15 cellular contexts compared by ENCODE assay signal in genomic region chr1:9466780-9467755, GRCh38.
A peak's percentile ranks its signal among the peaks of the same experiment; 100 is the strongest.
DNase-seq lines count a peak whose midpoint lies in the region; ATAC-seq, FAIRE-seq and TF ChIP-seq lines count a peak whose summit lies in the region.
"Had no signal": no experiment of that assay in that cellular context is flagged by ENCODE, and none has a peak within 500 bp of the region (broad histone marks: within the 10 kb centered on the region; RNA-seq: fewer than 3 reads in every experiment).

No MANE protein-coding gene starts in this region.

- intact Hi-C loops in sigmoid colon (cut with DNase I), result no loop called here
- intact Hi-C loops in activated CD4-positive, alpha-beta T cell treated with anti-CD3 and anti-CD28 coated beads, Interleukin-2, amount 10 ng/mL, durations not matched to agents 24 days and 14 days (cut with micrococcal nuclease), result no loop called here

- H3K4me3 ChIP-seq in bronchial epithelial cell (ENCODE audit: low read depth, low read length) (no peak overlapping the region), keratinocyte (ENCODE audit: control insufficient read depth in 2 of 3, extremely low read depth in 1 of 3, insufficient read depth in 2 of 3, low read depth in 1 of 3, low read length in 3 of 3) (no peak overlapping the region), sigmoid colon (peak overlapping the region in 2 of 4 donors; percentile 22 to 31)
- H3K4me3 ChIP-seq: BLaER1, skin epidermis had no signal

- no peaks in the 10 kb centered on the region for H4K20me1 ChIP-seq in keratinocyte (ENCODE audit: control insufficient read depth, extremely low read depth, insufficient read depth, low read length)
- H4K20me1 ChIP-seq: BLaER1 had no signal

- no peaks in the 10 kb centered on the region for H3K36me3 Mint-ChIP-seq in activated CD4-positive, alpha-beta T cell treated with anti-CD3 and anti-CD28 coated beads, Interleukin-2, amount 10 ng/mL, durations not matched to agents 24 days and 14 days (ENCODE audit: low read depth)

- no peaks in the 10 kb centered on the region for H3K4me1 Mint-ChIP-seq in activated CD4-positive, alpha-beta T cell treated with anti-CD3 and anti-CD28 coated beads, Interleukin-2, amount 10 ng/mL, durations not matched to agents 24 days and 14 days

- dilution Hi-C loops in keratinocyte (cut with MboI; ENCODE audit: extremely low pct_ligation_motif_present, low sequenced_read_pairs), result no loop called here

- H3K9ac ChIP-seq in keratinocyte (ENCODE audit: control insufficient read depth, extremely low read depth, insufficient read depth, low read length), result no peak overlapping the region
- H3K9ac ChIP-seq: BLaER1 had no signal

- peak overlapping the region; percentile 34 for H2AFZ ChIP-seq in keratinocyte (ENCODE audit: control insufficient read depth, low read length)

- H3K27me3 ChIP-seq in bronchial epithelial cell (ENCODE audit: control insufficient read depth, insufficient read depth, low read length) (peaks cover 8% of the 10 kb centered on the region), keratinocyte (ENCODE audit: control insufficient read depth, extremely low read depth, insufficient read depth, low read length) (peaks cover 9% of the 10 kb centered on the region), sigmoid colon (no peaks in the 10 kb centered on the region)
- H3K27me3 ChIP-seq: BLaER1 had no signal

- DNase-seq in GM04504 (ENCODE audit: low read depth) (peak; percentile 26), bronchial epithelial cell (ENCODE audit: low read depth) (peak; percentile 56), keratinocyte (ENCODE audit: low read depth, low spot score) (no peak), sigmoid colon (peak; percentile 82), RKO (ENCODE audit: low spot score) (no peak)
- DNase-seq in effector CD4-positive, alpha-beta T cell, result no peak
- DNase-seq in activated CD4-positive, alpha-beta T cell treated with anti-CD3 and anti-CD28 coated beads, Interleukin-2, amount 10 ng/mL, durations not matched to agents 24 days and 14 days, result no peak
- DNase-seq: activated CD4-positive, CD25-positive, alpha-beta regulatory T cell treated with anti-CD3 and anti-CD28 coated beads, Interleukin-2, amount 50 U/mL, for 72 hours; activated effector memory CD4-positive, alpha-beta T cell treated with Interleukin-2 at 50 U/mL for 16 hours; cerebellar nuclear complex; GF-D8; NCI-H82 had no signal

- H3K27me3 Mint-ChIP-seq in activated CD4-positive, alpha-beta T cell treated with anti-CD3 and anti-CD28 coated beads, Interleukin-2, amount 10 ng/mL, durations not matched to agents 24 days and 14 days, result peaks cover 20% of the 10 kb centered on the region

- H3K4me3 Mint-ChIP-seq in activated CD4-positive, alpha-beta T cell treated with anti-CD3 and anti-CD28 coated beads, Interleukin-2, amount 10 ng/mL, durations not matched to agents 24 days and 14 days, result no peak overlapping the region

- H3K9me3 Mint-ChIP-seq in activated CD4-positive, alpha-beta T cell treated with anti-CD3 and anti-CD28 coated beads, Interleukin-2, amount 10 ng/mL, durations not matched to agents 24 days and 14 days, result no peaks in the 10 kb centered on the region

- TF ChIP-seq EP300 in sigmoid colon (IDR thresholded peaks at IDR 0.05), result no peak

- H3K27ac ChIP-seq in keratinocyte (ENCODE audit: control insufficient read depth, insufficient read depth, low read length), result no peak overlapping the region
- H3K27ac ChIP-seq in sigmoid colon, result peak overlapping the region; percentile 41 to 92 (median 66)
- H3K27ac ChIP-seq: BLaER1 had no signal

- H3K4me1 ChIP-seq in keratinocyte (ENCODE audit: control insufficient read depth, extremely low read depth, insufficient read depth, low read length) (no peaks in the 10 kb centered on the region), sigmoid colon (peaks cover 0 to 16% (median 14%) of the 10 kb centered on the region in 4 donors)
- H3K4me1 ChIP-seq: BLaER1 had no signal

- no peak for ATAC-seq in GM19328 (IDR thresholded peaks at IDR 0.05; ENCODE audit: unreplicated experiment)

- TF ChIP-seq POLR2A in sigmoid colon (IDR thresholded peaks at IDR 0.05), result no peak

- 18 to 57% methylated on average over 29 of the region's 29 CpGs for WGBS in sigmoid colon, 2 donors

- H3K36me3 ChIP-seq in bronchial epithelial cell (ENCODE audit: control insufficient read depth, insufficient read depth, low read length), result no peaks in the 10 kb centered on the region
- H3K36me3 ChIP-seq in keratinocyte (ENCODE audit: control insufficient read depth in 2 of 2, extremely low read depth in 1 of 2, insufficient read depth in 2 of 2, low read length in 2 of 2), result no peaks in the 10 kb centered on the region
- no peaks in the 10 kb centered on the region for H3K36me3 ChIP-seq in sigmoid colon
- H3K36me3 ChIP-seq: BLaER1 had no signal

- no peak for TF ChIP-seq CTCF in bronchial epithelial cell (IDR thresholded peaks at IDR 0.05; ENCODE audit: insufficient read depth, low read length, severe bottlenecking)
- TF ChIP-seq CTCF in keratinocyte (optimal IDR thresholded peaks at IDR 0.05 in 1 of 3, IDR thresholded peaks at IDR 0.05 in 1 of 3, conservative IDR thresholded peaks at IDR 0.05 in 1 of 3; ENCODE audit: extremely low read depth in 1 of 3, insufficient read depth in 2 of 3, low read length in 3 of 3), result no peak
- TF ChIP-seq CTCF in sigmoid colon (IDR thresholded peaks at IDR 0.05), result no peak

- H3K79me2 ChIP-seq in keratinocyte (ENCODE audit: control insufficient read depth, insufficient read depth, low read length), result no peaks in the 10 kb centered on the region

- H3K27ac Mint-ChIP-seq in activated CD4-positive, alpha-beta T cell treated with anti-CD3 and anti-CD28 coated beads, Interleukin-2, amount 10 ng/mL, durations not matched to agents 24 days and 14 days, result no peak overlapping the region

- FAIRE-seq in bronchial epithelial cell (lab: Jason Lieb, UNC), result no peak
- no peak for FAIRE-seq in keratinocyte (lab: Jason Lieb, UNC)

- no peaks in the 10 kb centered on the region for H3K9me1 ChIP-seq in keratinocyte (ENCODE audit: control insufficient read depth, extremely low read depth, insufficient read depth, low read length)

- H3K4me2 ChIP-seq in keratinocyte (ENCODE audit: control insufficient read depth, extremely low read depth, insufficient read depth, low read depth, low read length), result no peak overlapping the region
- H3K4me2 ChIP-seq: BLaER1 had no signal

- H3K9me3 ChIP-seq in keratinocyte (ENCODE audit: control insufficient read depth, low read depth, low read length) (no peaks in the 10 kb centered on the region), sigmoid colon (no peaks in the 10 kb centered on the region)
- H3K9me3 ChIP-seq: BLaER1 had no signal

Comparison
In these comparisons a context has a peak if more than half of its experiments do, and no peak if none do; other contexts are left out.
1. DNase-seq: peak in GM04504 (single experiment), bronchial epithelial cell (single experiment) and sigmoid colon (single experiment); none in keratinocyte (single experiment), effector CD4-positive, alpha-beta T cell (single experiment), RKO (single experiment) and activated CD4-positive, alpha-beta T cell treated with anti-CD3 and anti-CD28 coated beads, Interleukin-2, amount 10 ng/mL, durations not matched to agents 24 days and 14 days (single experiment).